Comparison of ENCODE assay signal across 17 cellular contexts in genomic region chr19:36745870-36746269, GRCh38. TPM values are rescaled to one million over a fixed set of nuclear protein-coding genes. Genes with fewer than 3 reads are reported as not detected.
A peak's percentile ranks its signal among the peaks of the same experiment; 100 is the strongest.
DNase-seq lines count a peak whose midpoint lies in the region; TF ChIP-seq lines count a peak whose summit lies in the region.
"Had no signal": no experiment of that assay in that cellular context is flagged by ENCODE, and none has a peak within 500 bp of the region (broad histone marks: within the 10 kb centered on the region; RNA-seq: fewer than 3 reads in every experiment).

No MANE protein-coding gene starts in this region.

- H3K27me3 ChIP-seq in BLaER1 treated with 17β-estradiol and CSF1 and Interleukin-3, amounts not matched to agents 10 nM and 100 nM = peaks cover 0 to 7% (median 0%) of the 10 kb centered on the region in 11 experiments; a peak in 2 of 22 replicates
- H3K27me3 ChIP-seq in HUES48 (ENCODE audit: control insufficient read depth, insufficient read depth, low read length) (no peaks in the 10 kb centered on the region), trophoblast cell (ENCODE audit: insufficient read depth, low read length) (no peaks in the 10 kb centered on the region)

- no peak overlapping the region for H2AFZ ChIP-seq in trophoblast cell (ENCODE audit: insufficient read depth, low read length, poor library complexity)

- no peak overlapping the region for H2BK5ac ChIP-seq in trophoblast cell (ENCODE audit: low read depth, low read length, poor library complexity)

- H3K79me2 ChIP-seq in trophoblast cell (ENCODE audit: control insufficient read depth, insufficient read depth, low read length, poor library complexity) = no peaks in the 10 kb centered on the region

- H4K91ac ChIP-seq in trophoblast cell (ENCODE audit: low read depth, low read length) = no peak overlapping the region

- H3K79me1 ChIP-seq in trophoblast cell (ENCODE audit: low read length) = no peaks in the 10 kb centered on the region

- H4K8ac ChIP-seq in trophoblast cell (ENCODE audit: low read depth, low read length) = no peak overlapping the region

- H3K36me3 ChIP-seq in BLaER1 treated with 17β-estradiol and CSF1 and Interleukin-3, amounts not matched to agents 10 nM and 100 nM = peaks cover 89 to 100% (median 93%) of the 10 kb centered on the region in 11 experiments
- H3K36me3 ChIP-seq in HUES48 (ENCODE audit: control insufficient read depth, insufficient read depth, low read length) (peaks cover 57% of the 10 kb centered on the region), trophoblast cell (ENCODE audit: control insufficient read depth in 1 of 2, insufficient read depth in 2 of 2, low read length in 2 of 2) (peaks cover 26 to 51% of the 10 kb centered on the region in 2 experiments)

- peaks cover 99 to 100% (median 100%) of the 10 kb centered on the region in 11 experiments for H3K9me3 ChIP-seq in BLaER1 treated with 17β-estradiol and CSF1 and Interleukin-3, amounts not matched to agents 10 nM and 100 nM (replicated peaks in 1 of 11)
- H3K9me3 ChIP-seq in HUES48 (ENCODE audit: control insufficient read depth, insufficient read depth, low read length) (peaks cover 77% of the 10 kb centered on the region), trophoblast cell (ENCODE audit: insufficient read depth, low read depth, low read length) (peaks cover 29% of the 10 kb centered on the region)

- H4K20me1 ChIP-seq in BLaER1 treated with 17β-estradiol and CSF1 and Interleukin-3, amounts not matched to agents 10 nM and 100 nM = no peaks in the 10 kb centered on the region

- TF ChIP-seq CTCF in epithelial cell of esophagus (IDR thresholded peaks at IDR 0.05; ENCODE audit: insufficient read depth, low read depth, low read length, missing control alignments) = no peak

- no peak overlapping the region for H3K23ac ChIP-seq in trophoblast cell (ENCODE audit: low read length)

- H3K27ac ChIP-seq in BLaER1 treated with 17β-estradiol and CSF1 and Interleukin-3, amounts not matched to agents 10 nM and 100 nM = no peak overlapping the region
- H3K27ac ChIP-seq in HUES48 (ENCODE audit: low read depth, low read length) (no peak overlapping the region), trophoblast cell (ENCODE audit: low read depth, low read length) (no peak overlapping the region)
- H3K27ac ChIP-seq: SK-N-MC had no signal

- no peaks in the 10 kb centered on the region for H3K4me1 ChIP-seq in BLaER1 treated with 17β-estradiol and CSF1 and Interleukin-3, amounts not matched to agents 10 nM and 100 nM
- H3K4me1 ChIP-seq in HUES48 (ENCODE audit: control insufficient read depth, insufficient read depth, low read length) = no peaks in the 10 kb centered on the region
- no peaks in the 10 kb centered on the region for H3K4me1 ChIP-seq in trophoblast cell (ENCODE audit: control insufficient read depth in 1 of 2, insufficient read depth in 2 of 2, low read length in 2 of 2)

- H3K4me3 ChIP-seq in BLaER1 treated with 17β-estradiol and CSF1 and Interleukin-3, amounts not matched to agents 10 nM and 100 nM = peak overlapping the region in 7 of 10 experiments; percentile 5 to 50 (median 41); a peak in 9 of 20 replicates
- H3K4me3 ChIP-seq in HUES48 (ENCODE audit: low read depth, low read length) (peak overlapping the region; percentile 2; the same call in 1 of the 2 replicates), epithelial cell of esophagus (ENCODE audit: low read length) (no peak overlapping the region), trophoblast cell (ENCODE audit: low read depth, low read length) (no peak overlapping the region)
- H3K4me3 ChIP-seq: SK-N-MC had no signal

- H3K18ac ChIP-seq in trophoblast cell (ENCODE audit: low read length) = no peak overlapping the region

- peak; percentile 60 for DNase-seq in epithelial cell of esophagus (ENCODE audit: low read depth)
- DNase-seq in trophoblast cell = peak; percentile 46 to 82
- DNase-seq in DMS153 (lab: John Stamatoyannopoulos, UW) = no peak
- DNase-seq in stimulated activated CD4-positive, alpha-beta T cell treated with anti-CD3 and anti-CD28 coated beads, Interleukin-1b, Interleukin-23, amount 100 ng/mL, for 48 hours = no peak
- no peak for DNase-seq in HuH-7.5 (ENCODE audit: low spot score)
- DNase-seq: H9, NCI-H1105, NCI-H146, NCI-H2081, NCI-H2171 treated with DMSO at 0.1 percent for 48 hours, NCI-H524 treated with DMSO at 0.1 percent for 48 hours, NCI-H82, SHP77 treated with DMSO at 0.1 percent for 48 hours, SW 1271 had no signal

- no peak overlapping the region for H2AK5ac ChIP-seq in trophoblast cell (ENCODE audit: low read length)

- no peak overlapping the region for H2BK120ac ChIP-seq in trophoblast cell (ENCODE audit: insufficient read depth, low read length, poor library complexity)

- H2BK12ac ChIP-seq in trophoblast cell (ENCODE audit: low read length) = no peak overlapping the region

- no CpG with 5 or more reads among the region's 4 CpGs for WGBS in trophoblast cell (ENCODE audit: extremely low coverage, insufficient coverage, insufficient read length)

- H3K4ac ChIP-seq in trophoblast cell (ENCODE audit: low read depth, low read length) = no peak overlapping the region

- no peak overlapping the region for H3K9ac ChIP-seq in BLaER1 treated with 17β-estradiol and CSF1 and Interleukin-3, amounts not matched to agents 10 nM and 100 nM
- no peak overlapping the region for H3K9ac ChIP-seq in HUES48 (ENCODE audit: low read depth, low read length)
- H3K9ac ChIP-seq in trophoblast cell (ENCODE audit: low read length) = no peak overlapping the region

- no peak overlapping the region for H4K12ac ChIP-seq in trophoblast cell (ENCODE audit: low read depth, low read length)

- no peak overlapping the region for H3K14ac ChIP-seq in trophoblast cell (ENCODE audit: low read length)

- H3K4me2 ChIP-seq in BLaER1 treated with 17β-estradiol and CSF1 and Interleukin-3, amounts not matched to agents 10 nM and 100 nM = no peak overlapping the region
- no peak overlapping the region for H3K4me2 ChIP-seq in trophoblast cell (ENCODE audit: low read length)

RNA-seq across cellular contexts. Expression of gene ZNF850, which starts 26.7 kb away (rescaled TPM):
- 5.8 and 6.0 TPM in 2 replicates for polyA plus RNA-seq in trophoblast cell (2013)

RNA-seq across cellular contexts. Expression of gene ZNF567, which starts 58.5 kb away (rescaled TPM):
- polyA plus RNA-seq in trophoblast cell (2013) = 8.7 TPM in 2 replicates

Comparison
In these comparisons a context has a peak if more than half of its experiments do, and no peak if none do; other contexts are left out.
1. H3K4me3 ChIP-seq: peak in BLaER1 treated with 17β-estradiol and CSF1 and Interleukin-3, amounts not matched to agents 10 nM and 100 nM (7 of 10) and HUES48 (single experiment); none in epithelial cell of esophagus (single experiment) and trophoblast cell (single experiment).
2. DNase-seq: peak in epithelial cell of esophagus (single experiment) and trophoblast cell (2 of 2); none in DMS153 (single experiment), stimulated activated CD4-positive, alpha-beta T cell treated with anti-CD3 and anti-CD28 coated beads, Interleukin-1b, Interleukin-23, amount 100 ng/mL, for 48 hours (single experiment) and HuH-7.5 (single experiment).